ENCODE assay signal across 17 cellular contexts in genomic region chr7:158284617-158285382, GRCh38.
DNase-seq lines count a peak whose midpoint lies in the region; ATAC-seq and TF ChIP-seq lines count a peak whose summit lies in the region.
"Had no signal": no experiment of that assay in that cellular context is flagged by ENCODE, and none has a peak within 500 bp of the region (broad histone marks: within the 10 kb centered on the region; RNA-seq: fewer than 3 reads in every experiment).

No MANE protein-coding gene starts in this region.

- ATAC-seq in sciatic nerve, result peak; percentile 72
- no peak for ATAC-seq in GM21367 (IDR thresholded peaks at IDR 0.05; ENCODE audit: unreplicated experiment)

- H3K36me3 Mint-ChIP-seq in endodermal cell (ENCODE audit: low read depth), result no peaks in the 10 kb centered on the region

- H3K9ac ChIP-seq in endodermal cell (ENCODE audit: extremely low read depth, low read length, poor library complexity, severe bottlenecking), result no peak overlapping the region
- H3K9ac ChIP-seq: KMS-11 had no signal

- no peak overlapping the region for H3K4me3 Mint-ChIP-seq in endodermal cell

- no peaks in the 10 kb centered on the region for H3K27me3 Mint-ChIP-seq in endodermal cell (ENCODE audit: insufficient read depth)

- H3K4me1 ChIP-seq in endodermal cell (ENCODE audit: control insufficient read depth, insufficient read depth, low read length), result no peaks in the 10 kb centered on the region
- H3K4me1 ChIP-seq: SJCRH30 had no signal

- H3K27ac ChIP-seq in endodermal cell (ENCODE audit: low read depth, low read length), result no peak overlapping the region
- H3K27ac ChIP-seq: C4-2B, KMS-11, SJCRH30 had no signal

- H3K27me3 ChIP-seq in endodermal cell (ENCODE audit: control insufficient read depth, insufficient read depth, low read length, poor library complexity, severe bottlenecking), result no peaks in the 10 kb centered on the region

- intact Hi-C loops in sciatic nerve (cut with DNase I), result no loop called here

- 77 to 80% methylated on average over 13 to 18 of the region's 18 CpGs for WGBS in endodermal cell (ENCODE audit: insufficient coverage in 1 of 2, insufficient read length in 1 of 2), 2 experiments

- H3K36me3 ChIP-seq in endodermal cell (ENCODE audit: control insufficient read depth, insufficient read depth, low read length), result no peaks in the 10 kb centered on the region
- H3K36me3 ChIP-seq: SJCRH30 had no signal

- peaks cover 17% of the 10 kb centered on the region for H3K9me3 Mint-ChIP-seq in endodermal cell

- H3K4me1 Mint-ChIP-seq in endodermal cell, result no peaks in the 10 kb centered on the region

- peaks cover 93% of the 10 kb centered on the region for H3K9me3 ChIP-seq in endodermal cell (ENCODE audit: control insufficient read depth, low read length)
- H3K9me3 ChIP-seq: SJCRH30 had no signal

- no peak for TF ChIP-seq CTCF in endodermal cell (conservative IDR thresholded peaks at IDR 0.05)

- no peak overlapping the region for H3K27ac Mint-ChIP-seq in endodermal cell

- DNase-seq in AG20443 (ENCODE audit: low spot score), result peak; percentile 1
- DNase-seq in H4 (ENCODE audit: low spot score), result peak; percentile 2
- DNase-seq in endodermal cell, result peak; percentile 13
- no peak for DNase-seq in sciatic nerve (ENCODE audit: low spot score)
- no peak for DNase-seq in NCI-H524 treated with DMSO at 0.1 percent for 48 hours (lab: John Stamatoyannopoulos, UW)
- no peak for DNase-seq in DMS114 treated with DMSO at 0.1 percent for 48 hours (lab: John Stamatoyannopoulos, UW; ENCODE audit: unreplicated experiment)
- DNase-seq: COR-L47, DMS153, EL, NCI-H1048, NCI-H1436 treated with DMSO at 0.1 percent for 48 hours, NCI-H2081, NCI-H774, SJCRH30 had no signal

- H3K4me3 ChIP-seq in endodermal cell (ENCODE audit: low read length), result no peak overlapping the region
- H3K4me3 ChIP-seq: SJCRH30 had no signal

Comparison
In these comparisons a context has a peak if more than half of its experiments do, and no peak if none do; other contexts are left out.
1. DNase-seq: peak in AG20443 (single experiment), H4 (single experiment) and endodermal cell (single experiment); none in sciatic nerve (single experiment), NCI-H524 treated with DMSO at 0.1 percent for 48 hours (single experiment) and DMS114 treated with DMSO at 0.1 percent for 48 hours (single experiment).